In the genomic region with DNA sequence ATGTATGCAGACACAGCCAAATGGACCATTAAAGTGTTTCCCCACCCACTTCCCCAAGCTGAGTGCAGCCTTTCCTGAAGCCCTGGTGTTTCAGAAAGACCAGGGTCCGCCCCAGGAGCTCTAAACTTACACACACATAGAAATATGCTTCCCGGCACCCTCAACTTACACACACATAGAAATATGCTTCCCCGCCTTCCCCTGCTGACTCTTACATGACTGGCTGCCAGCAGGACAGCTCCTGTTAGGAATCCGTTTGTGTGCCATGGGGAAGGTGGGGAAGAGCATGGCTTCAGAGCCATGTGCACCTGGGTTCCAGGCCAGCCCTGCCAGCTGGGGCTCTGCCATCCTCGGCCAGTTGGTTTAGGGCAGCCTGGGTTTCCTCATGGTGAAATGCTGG, we compare ENCODE assay signal across 22 cellular contexts. TPM values are rescaled to one million over a fixed set of nuclear protein-coding genes. Genes with fewer than 3 reads are reported as not detected.
DNase-seq lines count a peak whose midpoint lies in the region; ATAC-seq, FAIRE-seq and TF ChIP-seq lines count a peak whose summit lies in the region.
"Had no signal": no experiment of that assay in that cellular context is flagged by ENCODE, and none has a peak within 500 bp of the region (broad histone marks: within the 10 kb centered on the region; RNA-seq: fewer than 3 reads in every experiment).

No MANE protein-coding gene starts in this region.

- H3K4me3 Mint-ChIP-seq in natural killer cell treated with Interleukin-12 subunit alpha and Interleukin-12 subunit beta and Interleukin-15 and Interleukin-18, amount 100 ng/mL, for 72 hours: no peak overlapping the region
- H3K4me3 Mint-ChIP-seq in natural killer cell: no peak overlapping the region
- H3K4me3 Mint-ChIP-seq: activated CD4-positive, alpha-beta memory T cell treated with anti-CD3 and anti-CD28 coated beads, Interleukin-2, amount 10 ng/mL, durations not matched to agents 7 days and 5 days; activated naive CD8-positive, alpha-beta T cell treated with anti-CD3 and anti-CD28 coated beads for 36 hours; CD8-positive, alpha-beta T cell; central memory CD8-positive, alpha-beta T cell; IgD-negative memory B cell; memory B cell; neural progenitor cell; stimulated activated naive CD8-positive, alpha-beta T cell treated with anti-CD3 and anti-CD28 coated beads, Interleukin-15, amount 100 ng/mL, for 72 hours had no signal

- no peak for ATAC-seq in natural killer cell treated with Interleukin-12 subunit alpha and Interleukin-12 subunit beta and Interleukin-15 and Interleukin-18, amount 100 ng/mL, for 72 hours
- no peak for ATAC-seq in natural killer cell
- ATAC-seq: CD8-positive, alpha-beta T cell; stimulated activated naive CD8-positive, alpha-beta T cell treated with anti-CD3 and anti-CD28 coated beads, Interleukin-15, amount 100 ng/mL, for 72 hours had no signal

- H3K4me1 Mint-ChIP-seq in natural killer cell treated with Interleukin-12 subunit alpha and Interleukin-12 subunit beta and Interleukin-15 and Interleukin-18, amount 100 ng/mL, for 72 hours (ENCODE audit: low read depth in 2 of 2): peaks cover 15 to 16% of the 10 kb centered on the region in 2 donors
- H3K4me1 Mint-ChIP-seq in natural killer cell: peaks cover 13 to 29% of the 10 kb centered on the region in 2 donors

- no peak overlapping the region for H3K4me3 ChIP-seq in vagina
- H3K4me3 ChIP-seq: neural progenitor cell had no signal

- H3K9me3 Mint-ChIP-seq in natural killer cell treated with Interleukin-12 subunit alpha and Interleukin-12 subunit beta and Interleukin-15 and Interleukin-18, amount 100 ng/mL, for 72 hours: no peaks in the 10 kb centered on the region
- no peaks in the 10 kb centered on the region for H3K9me3 Mint-ChIP-seq in natural killer cell
- H3K9me3 Mint-ChIP-seq: activated CD4-positive, alpha-beta memory T cell treated with anti-CD3 and anti-CD28 coated beads, Interleukin-2, amount 10 ng/mL, durations not matched to agents 7 days and 5 days; activated naive CD8-positive, alpha-beta T cell treated with anti-CD3 and anti-CD28 coated beads for 36 hours; CD8-positive, alpha-beta T cell; central memory CD8-positive, alpha-beta T cell; IgD-negative memory B cell; neural progenitor cell; stimulated activated naive CD8-positive, alpha-beta T cell treated with anti-CD3 and anti-CD28 coated beads, Interleukin-15, amount 100 ng/mL, for 72 hours had no signal

- peaks cover 54% of the 10 kb centered on the region for H3K4me1 ChIP-seq in vagina

- H3K9me3 ChIP-seq in vagina: no peaks in the 10 kb centered on the region

- no peaks in the 10 kb centered on the region for H3K27me3 ChIP-seq in vagina

- TF ChIP-seq CTCF in natural killer cell (IDR thresholded peaks at IDR 0.05) (no peak), vagina (IDR thresholded peaks at IDR 0.05) (no peak)

- H3K27me3 Mint-ChIP-seq in natural killer cell treated with Interleukin-12 subunit alpha and Interleukin-12 subunit beta and Interleukin-15 and Interleukin-18, amount 100 ng/mL, for 72 hours: peaks cover 5 to 12% of the 10 kb centered on the region in 2 donors
- H3K27me3 Mint-ChIP-seq in natural killer cell (ENCODE audit: low read depth in 2 of 2): peaks cover 0 to 8% of the 10 kb centered on the region in 2 donors

- no peaks in the 10 kb centered on the region for H3K36me3 Mint-ChIP-seq in natural killer cell treated with Interleukin-12 subunit alpha and Interleukin-12 subunit beta and Interleukin-15 and Interleukin-18, amount 100 ng/mL, for 72 hours
- no peaks in the 10 kb centered on the region for H3K36me3 Mint-ChIP-seq in natural killer cell
- H3K36me3 Mint-ChIP-seq: activated naive CD8-positive, alpha-beta T cell treated with anti-CD3 and anti-CD28 coated beads for 36 hours; CD8-positive, alpha-beta T cell; IgD-negative memory B cell; neural progenitor cell had no signal

- no peak overlapping the region for H3K27ac Mint-ChIP-seq in natural killer cell treated with Interleukin-12 subunit alpha and Interleukin-12 subunit beta and Interleukin-15 and Interleukin-18, amount 100 ng/mL, for 72 hours
- no peak overlapping the region for H3K27ac Mint-ChIP-seq in natural killer cell
- H3K27ac Mint-ChIP-seq: activated CD4-positive, alpha-beta memory T cell treated with anti-CD3 and anti-CD28 coated beads, Interleukin-2, amount 10 ng/mL, durations not matched to agents 7 days and 5 days; activated naive CD8-positive, alpha-beta T cell treated with anti-CD3 and anti-CD28 coated beads for 36 hours; CD8-positive, alpha-beta T cell; IgD-negative memory B cell; memory B cell; neural progenitor cell had no signal

- no peak for TF ChIP-seq POLR2A in vagina (IDR thresholded peaks at IDR 0.05)

- no peaks in the 10 kb centered on the region for H3K36me3 ChIP-seq in vagina
- H3K36me3 ChIP-seq: neural progenitor cell had no signal

- FAIRE-seq in frontal cortex (lab: Jason Lieb, UNC): no peak

- H3K27ac ChIP-seq in vagina: peak overlapping the region; percentile 53
- H3K27ac ChIP-seq: neural progenitor cell, VCaP had no signal

- intact Hi-C loops in natural killer cell (cut with micrococcal nuclease) (loop anchor here (10.0 kb wide), 1 partner anchor 475 kb away; no protein-coding TSS in a partner anchor), vagina (cut with DNase I) (no loop called here)

- DNase-seq in natural killer cell treated with Interleukin-12 subunit alpha and Interleukin-12 subunit beta and Interleukin-15 and Interleukin-18, amount 100 ng/mL, for 72 hours (ENCODE audit: low spot score): peak; percentile 3
- DNase-seq in natural killer cell: no peak
- DNase-seq in cerebellum (ENCODE audit: low spot score): peak; percentile 81
- DNase-seq in iris pigment epithelial cell (ENCODE audit: low read depth): peak; percentile 66
- no peak for DNase-seq in vagina (ENCODE audit: extremely low spot score in 2 of 2)
- no peak for DNase-seq in GM19238 (ENCODE audit: insufficient read length, low spot score)
- DNase-seq in superior temporal gyrus (ENCODE audit: extremely low spot score): no peak
- DNase-seq in frontal cortex (ENCODE audit: low spot score in 2 of 2): no peak
- DNase-seq: activated CD4-positive, alpha-beta memory T cell treated with anti-CD3 and anti-CD28 coated beads, Interleukin-2, amount 10 ng/mL, durations not matched to agents 7 days and 5 days; activated naive CD8-positive, alpha-beta T cell treated with anti-CD3 and anti-CD28 coated beads for 36 hours; activated T-cell treated with anti-CD3 and anti-CD28 coated beads, Interleukin-2, amount 50 U/mL, for 48 hours; CD8-positive, alpha-beta T cell; glutamatergic neuron; NCI-H187 treated with DMSO at 0.1 percent for 48 hours; NCI-H446; stimulated activated naive CD8-positive, alpha-beta T cell treated with anti-CD3 and anti-CD28 coated beads, Interleukin-15, amount 100 ng/mL, for 72 hours; T-helper 1 cell had no signal

RNA-seq across cellular contexts. Expression of gene CLEC3B, which starts 3.6 kb away (rescaled TPM):
- total RNA-seq in natural killer cell treated with Interleukin-12 subunit alpha and Interleukin-12 subunit beta and Interleukin-15 and Interleukin-18, amount 100 ng/mL, for 72 hours: not detected
- total RNA-seq in natural killer cell: 1 to 10 TPM in 2 of 3 donors, under 1 TPM in 1; 0.87 to 1.5 (median 1.1) TPM
- 17.1 TPM for total RNA-seq in cerebellum
- 41.7 TPM for total RNA-seq in vagina
- total RNA-seq in frontal cortex: 24.1 TPM
- total RNA-seq: activated CD4-positive, alpha-beta memory T cell treated with anti-CD3 and anti-CD28 coated beads, Interleukin-2, amount 10 ng/mL, durations not matched to agents 7 days and 5 days; activated naive CD8-positive, alpha-beta T cell treated with anti-CD3 and anti-CD28 coated beads for 36 hours had no signal

RNA-seq across cellular contexts. Expression of gene EXOSC7, which starts 53.6 kb away (rescaled TPM):
- 10 to 100 TPM; 50.7 to 75.7 TPM for total RNA-seq in natural killer cell treated with Interleukin-12 subunit alpha and Interleukin-12 subunit beta and Interleukin-15 and Interleukin-18, amount 100 ng/mL, for 72 hours
- total RNA-seq in natural killer cell (10 to 100 TPM; 32.8 to 46.6 (median 36.0) TPM), cerebellum (25.5 TPM), vagina (56.2 TPM), frontal cortex (27.3 TPM)

RNA-seq across cellular contexts. Expression of gene ZDHHC3, which starts 53.7 kb away (rescaled TPM):
- 100 to 1,000 TPM in 1 of 2 donors, 10 to 100 TPM in 1; 63.8 to 122 TPM for total RNA-seq in natural killer cell treated with Interleukin-12 subunit alpha and Interleukin-12 subunit beta and Interleukin-15 and Interleukin-18, amount 100 ng/mL, for 72 hours
- total RNA-seq in natural killer cell (10 to 100 TPM; 62.3 to 100.0 (median 78.6) TPM), cerebellum (45.0 TPM), vagina (83.5 TPM), frontal cortex (44.0 TPM)

Comparison
In these comparisons a context has a peak if more than half of its experiments do, and no peak if none do; other contexts are left out.
1. DNase-seq: peak in natural killer cell treated with Interleukin-12 subunit alpha and Interleukin-12 subunit beta and Interleukin-15 and Interleukin-18, amount 100 ng/mL, for 72 hours (single experiment), cerebellum (single experiment) and iris pigment epithelial cell (single experiment); none in natural killer cell (single experiment), vagina (0 of 2), GM19238 (single experiment), superior temporal gyrus (single experiment) and frontal cortex (0 of 2).